ENCODE assay signal across 2 cellular contexts in the genomic region with DNA sequence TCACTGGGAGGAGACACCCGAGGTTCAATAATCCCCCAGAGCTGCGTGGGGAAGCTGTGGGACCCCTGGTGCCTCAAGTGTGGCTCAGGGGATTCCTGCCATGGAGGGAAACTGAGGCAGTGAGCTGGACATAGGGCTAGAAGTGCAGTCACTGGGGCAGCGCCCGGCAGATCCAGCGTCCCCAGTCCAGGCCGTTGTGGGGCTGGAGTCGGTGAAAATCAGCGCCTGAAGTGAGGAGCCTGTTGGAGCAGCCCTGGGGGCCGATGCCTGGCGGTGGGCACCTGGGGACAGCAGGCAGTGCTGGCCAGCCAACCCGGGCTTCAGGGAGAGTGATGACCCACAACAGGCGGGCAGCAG.
TF ChIP-seq lines count a peak whose summit lies in the region.

No MANE protein-coding gene starts in this region.

TF ChIP-seq in HCT116, 20 proteins besides CTCF, POLR2A, EP300 and RAD21:
- no peak for TF ChIP-seq EZH2phosphoT487 (IDR thresholded peaks at IDR 0.05; ENCODE audit: borderline replicate concordance)

TF ChIP-seq in GM12878, 131 proteins besides CTCF, POLR2A, EP300 and RAD21:
- TF ChIP-seq SREBF1 (IDR thresholded peaks at IDR 0.05; ENCODE audit: low read length) (no peak), HDAC2 (IDR thresholded peaks at IDR 0.05) (no peak), SIX5 (IDR thresholded peaks at IDR 0.05; ENCODE audit: low read depth, low read length, severe bottlenecking) (no peak), CREM (IDR thresholded peaks at IDR 0.05; ENCODE audit: low read depth) (no peak), IKZF1 (conservative IDR thresholded peaks at IDR 0.05) (no peak), TARDBP (IDR thresholded peaks at IDR 0.05; ENCODE audit: borderline replicate concordance) (no peak), SMARCA5 (IDR thresholded peaks at IDR 0.05) (no peak), ZNF384 (IDR thresholded peaks at IDR 0.05; ENCODE audit: borderline replicate concordance, low read depth, low read length) (no peak), RUNX3 (IDR thresholded peaks at IDR 0.05; ENCODE audit: low read length) (no peak)
- TF ChIP-seq, protein P1, sequence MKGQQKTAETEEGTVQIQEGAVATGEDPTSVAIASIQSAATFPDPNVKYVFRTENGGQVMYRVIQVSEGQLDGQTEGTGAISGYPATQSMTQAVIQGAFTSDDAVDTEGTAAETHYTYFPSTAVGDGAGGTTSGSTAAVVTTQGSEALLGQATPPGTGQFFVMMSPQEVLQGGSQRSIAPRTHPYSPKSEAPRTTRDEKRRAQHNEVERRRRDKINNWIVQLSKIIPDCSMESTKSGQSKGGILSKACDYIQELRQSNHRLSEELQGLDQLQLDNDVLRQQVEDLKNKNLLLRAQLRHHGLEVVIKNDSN (IDR thresholded peaks at IDR 0.05; ENCODE audit: borderline replicate concordance, extremely low read length, insufficient read depth, low read depth, low read length): no peak
- TF ChIP-seq, protein P2, sequence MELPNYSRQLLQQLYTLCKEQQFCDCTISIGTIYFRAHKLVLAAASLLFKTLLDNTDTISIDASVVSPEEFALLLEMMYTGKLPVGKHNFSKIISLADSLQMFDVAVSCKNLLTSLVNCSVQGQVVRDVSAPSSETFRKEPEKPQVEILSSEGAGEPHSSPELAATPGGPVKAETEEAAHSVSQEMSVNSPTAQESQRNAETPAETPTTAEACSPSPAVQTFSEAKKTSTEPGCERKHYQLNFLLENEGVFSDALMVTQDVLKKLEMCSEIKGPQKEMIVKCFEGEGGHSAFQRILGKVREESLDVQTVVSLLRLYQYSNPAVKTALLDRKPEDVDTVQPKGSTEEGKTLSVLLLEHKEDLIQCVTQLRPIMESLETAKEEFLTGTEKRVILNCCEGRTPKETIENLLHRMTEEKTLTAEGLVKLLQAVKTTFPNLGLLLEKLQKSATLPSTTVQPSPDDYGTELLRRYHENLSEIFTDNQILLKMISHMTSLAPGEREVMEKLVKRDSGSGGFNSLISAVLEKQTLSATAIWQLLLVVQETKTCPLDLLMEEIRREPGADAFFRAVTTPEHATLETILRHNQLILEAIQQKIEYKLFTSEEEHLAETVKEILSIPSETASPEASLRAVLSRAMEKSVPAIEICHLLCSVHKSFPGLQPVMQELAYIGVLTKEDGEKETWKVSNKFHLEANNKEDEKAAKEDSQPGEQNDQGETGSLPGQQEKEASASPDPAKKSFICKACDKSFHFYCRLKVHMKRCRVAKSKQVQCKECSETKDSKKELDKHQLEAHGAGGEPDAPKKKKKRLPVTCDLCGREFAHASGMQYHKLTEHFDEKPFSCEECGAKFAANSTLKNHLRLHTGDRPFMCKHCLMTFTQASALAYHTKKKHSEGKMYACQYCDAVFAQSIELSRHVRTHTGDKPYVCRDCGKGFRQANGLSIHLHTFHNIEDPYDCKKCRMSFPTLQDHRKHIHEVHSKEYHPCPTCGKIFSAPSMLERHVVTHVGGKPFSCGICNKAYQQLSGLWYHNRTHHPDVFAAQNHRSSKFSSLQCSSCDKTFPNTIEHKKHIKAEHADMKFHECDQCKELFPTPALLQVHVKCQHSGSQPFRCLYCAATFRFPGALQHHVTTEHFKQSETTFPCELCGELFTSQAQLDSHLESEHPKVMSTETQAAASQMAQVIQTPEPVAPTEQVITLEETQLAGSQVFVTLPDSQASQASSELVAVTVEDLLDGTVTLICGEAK (IDR thresholded peaks at IDR 0.05; ENCODE audit: borderline replicate concordance): no peak
- TF ChIP-seq, protein P3, sequence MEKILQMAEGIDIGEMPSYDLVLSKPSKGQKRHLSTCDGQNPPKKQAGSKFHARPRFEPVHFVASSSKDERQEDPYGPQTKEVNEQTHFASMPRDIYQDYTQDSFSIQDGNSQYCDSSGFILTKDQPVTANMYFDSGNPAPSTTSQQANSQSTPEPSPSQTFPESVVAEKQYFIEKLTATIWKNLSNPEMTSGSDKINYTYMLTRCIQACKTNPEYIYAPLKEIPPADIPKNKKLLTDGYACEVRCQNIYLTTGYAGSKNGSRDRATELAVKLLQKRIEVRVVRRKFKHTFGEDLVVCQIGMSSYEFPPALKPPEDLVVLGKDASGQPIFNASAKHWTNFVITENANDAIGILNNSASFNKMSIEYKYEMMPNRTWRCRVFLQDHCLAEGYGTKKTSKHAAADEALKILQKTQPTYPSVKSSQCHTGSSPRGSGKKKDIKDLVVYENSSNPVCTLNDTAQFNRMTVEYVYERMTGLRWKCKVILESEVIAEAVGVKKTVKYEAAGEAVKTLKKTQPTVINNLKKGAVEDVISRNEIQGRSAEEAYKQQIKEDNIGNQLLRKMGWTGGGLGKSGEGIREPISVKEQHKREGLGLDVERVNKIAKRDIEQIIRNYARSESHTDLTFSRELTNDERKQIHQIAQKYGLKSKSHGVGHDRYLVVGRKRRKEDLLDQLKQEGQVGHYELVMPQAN (conservative IDR thresholded peaks at IDR 0.05): no peak
- TF ChIP-seq, protein P4, sequence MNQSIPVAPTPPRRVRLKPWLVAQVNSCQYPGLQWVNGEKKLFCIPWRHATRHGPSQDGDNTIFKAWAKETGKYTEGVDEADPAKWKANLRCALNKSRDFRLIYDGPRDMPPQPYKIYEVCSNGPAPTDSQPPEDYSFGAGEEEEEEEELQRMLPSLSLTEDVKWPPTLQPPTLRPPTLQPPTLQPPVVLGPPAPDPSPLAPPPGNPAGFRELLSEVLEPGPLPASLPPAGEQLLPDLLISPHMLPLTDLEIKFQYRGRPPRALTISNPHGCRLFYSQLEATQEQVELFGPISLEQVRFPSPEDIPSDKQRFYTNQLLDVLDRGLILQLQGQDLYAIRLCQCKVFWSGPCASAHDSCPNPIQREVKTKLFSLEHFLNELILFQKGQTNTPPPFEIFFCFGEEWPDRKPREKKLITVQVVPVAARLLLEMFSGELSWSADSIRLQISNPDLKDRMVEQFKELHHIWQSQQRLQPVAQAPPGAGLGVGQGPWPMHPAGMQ (IDR thresholded peaks at IDR 0.05; ENCODE audit: borderline replicate concordance): no peak
